Comparison of ENCODE assay signal across 1 cellular context in genomic region chr17:80260791-80261158, GRCh38.
TF ChIP-seq lines count a peak whose summit lies in the region.

Gene RNF213, plus strand, starts transcription at chr17:80260852. Its CDS starts 2,830 bp downstream, at chr17:80263682.

TF ChIP-seq in HepG2, 621 proteins besides CTCF, POLR2A, EP300 and RAD21 (continued from another document):
- TF ChIP-seq MAZ (IDR thresholded peaks at IDR 0.05; ENCODE audit: borderline replicate concordance, low read depth, low read length) (0 out of 2 replicates have a peak, but pooled peaks have one; percentile 46), MAZ (CRISPR knock-in tag; IDR thresholded peaks at IDR 0.05; ENCODE audit: low read depth) (no peak), ATF5 (CRISPR knock-in tag; IDR thresholded peaks at IDR 0.05; ENCODE audit: low read depth) (0 out of 2 replicates have a peak, but pooled peaks have one; percentile 7), ZNF407 (CRISPR knock-in tag; IDR thresholded peaks at IDR 0.05; ENCODE audit: not compliant biosample characterization) (peak; percentile 20), ZNF138 (CRISPR knock-in tag; IDR thresholded peaks at IDR 0.05; ENCODE audit: low read depth) (0 out of 2 replicates have a peak, but pooled peaks have one; percentile 44), IRF1 (CRISPR knock-in tag; IDR thresholded peaks at IDR 0.05; ENCODE audit: low read depth) (peak; percentile 64; the same call in 1 of the 2 replicates), CREB1 (IDR thresholded peaks at IDR 0.05) (no peak), CREB1 (CRISPR knock-in tag; IDR thresholded peaks at IDR 0.05) (no peak), SNAPC4 (CRISPR knock-in tag; IDR thresholded peaks at IDR 0.05) (no peak), CENPX (CRISPR knock-in tag; IDR thresholded peaks at IDR 0.05) (no peak), ZNF556 (CRISPR knock-in tag; IDR thresholded peaks at IDR 0.05; ENCODE audit: borderline replicate concordance) (no peak), ZNF446 (CRISPR knock-in tag; IDR thresholded peaks at IDR 0.05) (0 out of 2 replicates have a peak, but pooled peaks have one; percentile 55), ZNF329 (CRISPR knock-in tag; IDR thresholded peaks at IDR 0.05; ENCODE audit: low read depth) (0 out of 2 replicates have a peak, but pooled peaks have one; percentile 8), KLF16 (CRISPR knock-in tag; IDR thresholded peaks at IDR 0.05) (no peak), BHLHE40 (IDR thresholded peaks at IDR 0.05; ENCODE audit: low read length) (0 out of 2 replicates have a peak, but pooled peaks have one; percentile 15), NFE2 (CRISPR knock-in tag; IDR thresholded peaks at IDR 0.05) (no peak)
